ENCODE assay signal across 16 cellular contexts in the genomic region with DNA sequence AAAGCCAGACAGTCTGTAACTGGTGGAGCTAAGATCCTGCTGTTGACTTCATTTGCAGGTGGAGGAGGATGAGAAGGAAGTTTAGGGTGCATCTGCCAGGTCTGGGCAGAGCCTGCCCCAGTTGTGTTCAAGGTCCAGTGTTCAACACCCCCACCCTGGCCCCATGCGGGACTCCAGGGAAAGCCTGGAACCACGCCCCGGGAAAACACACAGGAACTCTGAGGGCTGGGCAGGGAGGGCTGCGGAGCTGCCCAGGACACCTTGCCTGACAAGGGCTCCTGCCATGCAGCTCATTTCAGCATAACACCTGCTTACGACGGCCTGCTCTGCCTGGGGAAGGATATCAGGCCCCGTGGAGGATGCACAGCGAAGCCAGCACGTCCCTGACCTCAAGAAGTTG.
DNase-seq lines count a peak whose midpoint lies in the region; ATAC-seq and TF ChIP-seq lines count a peak whose summit lies in the region.
"Had no signal": no experiment of that assay in that cellular context is flagged by ENCODE, and none has a peak within 500 bp of the region (broad histone marks: within the 10 kb centered on the region; RNA-seq: fewer than 3 reads in every experiment).

No MANE protein-coding gene starts in this region.

- H3K4me1 Mint-ChIP-seq in endodermal cell, result no peaks in the 10 kb centered on the region
- no peaks in the 10 kb centered on the region for H3K4me1 Mint-ChIP-seq in activated T-helper 17 cell treated with anti-CD3 and anti-CD28 coated beads, Interleukin-2, amount 50 U/mL, for 72 hours
- H3K4me1 Mint-ChIP-seq: immature natural killer cell had no signal

- H3K9me1 ChIP-seq in IMR-90 (ENCODE audit: insufficient read depth, low read length), result no peaks in the 10 kb centered on the region

- no peak overlapping the region for H3K9ac ChIP-seq in IMR-90 (ENCODE audit: low read depth, low read length)
- no peak overlapping the region for H3K9ac ChIP-seq in endodermal cell (ENCODE audit: extremely low read depth, low read length, poor library complexity, severe bottlenecking)
- H3K9ac ChIP-seq in muscle layer of colon (ENCODE audit: low read length), result no peak overlapping the region

- H3K14ac ChIP-seq in IMR-90 (replicated peaks; ENCODE audit: low read depth, low read length), result no peak overlapping the region

- ATAC-seq in IMR-90 (ENCODE audit: low read depth) (no peak), GM19397 (IDR thresholded peaks at IDR 0.05; ENCODE audit: unreplicated experiment) (no peak)
- no peak for ATAC-seq in activated T-helper 17 cell treated with anti-CD3 and anti-CD28 coated beads, Interleukin-2, amount 50 U/mL, for 72 hours (replicated peaks)

- no peak overlapping the region for H2AK5ac ChIP-seq in IMR-90 (ENCODE audit: low read depth, low read length)

- dilution Hi-C loops in IMR-90 (cut with HindIII; ENCODE audit: low sequenced_read_pairs, unreplicated experiment), result no loop called here

- intact Hi-C loops in IMR-90 (cut with micrococcal nuclease), result no loop called here

- no peak overlapping the region; a peak in 1 of 4 replicates for H4K8ac ChIP-seq in IMR-90 (ENCODE audit: low read depth in 2 of 2, low read length in 2 of 2)

- H2BK20ac ChIP-seq in IMR-90 (ENCODE audit: low read depth, low read length), result no peak overlapping the region

- no peak overlapping the region; the same call in 1 of the 2 replicates for H4K5ac ChIP-seq in IMR-90 (ENCODE audit: low read depth, low read length)

- peak overlapping the region; percentile 28 for H3K4me3 Mint-ChIP-seq in endodermal cell
- no peak overlapping the region for H3K4me3 Mint-ChIP-seq in activated T-helper 17 cell treated with anti-CD3 and anti-CD28 coated beads, Interleukin-2, amount 50 U/mL, for 72 hours
- H3K4me3 Mint-ChIP-seq: immature natural killer cell; natural killer cell treated with Interleukin-12 subunit alpha and Interleukin-12 subunit beta and Interleukin-15 and Interleukin-18, amount 100 ng/mL, for 72 hours had no signal

- peak overlapping the region; percentile 79 for H2AFZ ChIP-seq in IMR-90 (replicated peaks; ENCODE audit: low read length, poor library complexity)

- H3K4me2 ChIP-seq in IMR-90 (ENCODE audit: low read depth, low read length), result no peak overlapping the region

- DNase-seq in IMR-90 (no peak), endodermal cell (no peak), suprapubic skin (ENCODE audit: low spot score in 2 of 2) (no peak)
- no peak for DNase-seq in activated CD4-positive, alpha-beta T cell treated with anti-CD3 and anti-CD28 coated beads for 1 hour
- DNase-seq: activated CD4-positive, CD25-positive, alpha-beta regulatory T cell treated with anti-CD3 and anti-CD28 coated beads, Interleukin-2, amount 50 U/mL, for 72 hours; erythroblast; immature natural killer cell; KBM-7; stimulated activated CD4-positive, alpha-beta T cell treated with anti-CD3 and anti-CD28 coated beads, Interleukin-1b, Interleukin-23, amount 100 ng/mL, for 48 hours; stimulated activated naive CD4-positive, alpha-beta T cell treated with Interleukin-2 at 50 U/mL for 16 hours had no signal

- CTCF ChIA-PET in IMR-90 (lab: Yijun Ruan, JAX), result interaction anchor here (1.4 kb wide), 1 partner anchor 205 kb away, joined by 4 read pairs; no protein-coding TSS in a partner anchor

- H2BK15ac ChIP-seq in IMR-90 (ENCODE audit: low read depth, low read length), result no peak overlapping the region

- no peak overlapping the region for H3K23ac ChIP-seq in IMR-90 (ENCODE audit: low read depth, low read length)

- no peaks in the 10 kb centered on the region for H3K4me1 ChIP-seq in IMR-90 (ENCODE audit: control insufficient read depth, insufficient read depth, low read length)
- no peaks in the 10 kb centered on the region for H3K4me1 ChIP-seq in endodermal cell (ENCODE audit: control insufficient read depth, insufficient read depth, low read length)
- H3K4me1 ChIP-seq in muscle layer of colon (ENCODE audit: insufficient read depth, low read length), result peaks cover 10% of the 10 kb centered on the region
- H3K4me1 ChIP-seq in suprapubic skin, result peaks cover 24% of the 10 kb centered on the region
- H3K4me1 ChIP-seq: HAP-1 had no signal

- no TSS peak for BruUV-seq in IMR-90 (replicated peaks; lab: Mats Ljungman, UMichigan)

- peaks cover 4% of the 10 kb centered on the region for H3K9me3 Mint-ChIP-seq in endodermal cell
- H3K9me3 Mint-ChIP-seq in activated T-helper 17 cell treated with anti-CD3 and anti-CD28 coated beads, Interleukin-2, amount 50 U/mL, for 72 hours, result peaks cover 3% of the 10 kb centered on the region
- H3K9me3 Mint-ChIP-seq: immature natural killer cell; natural killer cell treated with Interleukin-12 subunit alpha and Interleukin-12 subunit beta and Interleukin-15 and Interleukin-18, amount 100 ng/mL, for 72 hours had no signal

- no peak overlapping the region for H3K56ac ChIP-seq in IMR-90 (ENCODE audit: extremely low read depth, insufficient read depth, low read length)

- H3K27me3 ChIP-seq in IMR-90 (ENCODE audit: control insufficient read depth, insufficient read depth, low read length) (peaks cover 22% of the 10 kb centered on the region), endodermal cell (ENCODE audit: control insufficient read depth, insufficient read depth, low read length, poor library complexity, severe bottlenecking) (no peaks in the 10 kb centered on the region), muscle layer of colon (ENCODE audit: control insufficient read depth in 1 of 2, insufficient read depth in 2 of 2, low read length in 2 of 2) (no peaks in the 10 kb centered on the region), suprapubic skin (no peaks in the 10 kb centered on the region)
- H3K27me3 ChIP-seq: cardiac muscle cell had no signal

- H3K36me3 ChIP-seq in IMR-90 (ENCODE audit: control insufficient read depth, insufficient read depth, low read length) (no peaks in the 10 kb centered on the region), endodermal cell (ENCODE audit: control insufficient read depth, insufficient read depth, low read length) (no peaks in the 10 kb centered on the region), muscle layer of colon (ENCODE audit: insufficient read depth, low read length) (no peaks in the 10 kb centered on the region), suprapubic skin (no peaks in the 10 kb centered on the region)
- H3K36me3 ChIP-seq: cardiac muscle cell, HAP-1 had no signal

- TF ChIP-seq RAD21 in IMR-90 (IDR thresholded peaks at IDR 0.05; ENCODE audit: low read length), result no peak

- POLR2A ChIA-PET in IMR-90 (lab: Charles Lee; ENCODE audit: unreplicated experiment), result no interaction called here

- H3K36me3 Mint-ChIP-seq in endodermal cell (ENCODE audit: low read depth), result no peaks in the 10 kb centered on the region
- H3K36me3 Mint-ChIP-seq in activated T-helper 17 cell treated with anti-CD3 and anti-CD28 coated beads, Interleukin-2, amount 50 U/mL, for 72 hours (ENCODE audit: low read depth), result no peaks in the 10 kb centered on the region
- H3K36me3 Mint-ChIP-seq: immature natural killer cell; natural killer cell treated with Interleukin-12 subunit alpha and Interleukin-12 subunit beta and Interleukin-15 and Interleukin-18, amount 100 ng/mL, for 72 hours had no signal

- H3K18ac ChIP-seq in IMR-90 (ENCODE audit: low read depth, low read length), result no peak overlapping the region

- no peak for TF ChIP-seq POLR2A in IMR-90 (IDR thresholded peaks at IDR 0.05; ENCODE audit: low read depth, low read length)
- no peak for TF ChIP-seq POLR2A in suprapubic skin (IDR thresholded peaks at IDR 0.05)

- no peaks in the 10 kb centered on the region for H3K79me1 ChIP-seq in IMR-90 (ENCODE audit: low read depth in 1 of 2, low read length in 2 of 2)

- H3K9me3 ChIP-seq in IMR-90 (ENCODE audit: control insufficient read depth, insufficient read depth, low read length) (peaks cover 3% of the 10 kb centered on the region; the same call in 1 of the 2 replicates), endodermal cell (ENCODE audit: control insufficient read depth, low read length) (peaks cover 5% of the 10 kb centered on the region), muscle layer of colon (ENCODE audit: low read length) (no peaks in the 10 kb centered on the region), suprapubic skin (no peaks in the 10 kb centered on the region)
- H3K9me3 ChIP-seq: HAP-1 had no signal

- TF ChIP-seq EP300 in suprapubic skin (IDR thresholded peaks at IDR 0.05), result no peak

- H2BK5ac ChIP-seq in IMR-90 (ENCODE audit: low read depth, low read length, poor library complexity, severe bottlenecking), result no peak overlapping the region

- TF ChIP-seq CTCF in IMR-90 (conservative IDR thresholded peaks at IDR 0.05; ENCODE audit: low read depth, low read length) (no peak), endodermal cell (conservative IDR thresholded peaks at IDR 0.05) (no peak), suprapubic skin (IDR thresholded peaks at IDR 0.05) (no peak)

- no peak overlapping the region for H2AK9ac ChIP-seq in IMR-90 (replicated peaks; ENCODE audit: low read depth, low read length, poor library complexity)

- peaks cover 13% of the 10 kb centered on the region for H3K27me3 Mint-ChIP-seq in endodermal cell (ENCODE audit: insufficient read depth)
- peaks cover 22% of the 10 kb centered on the region for H3K27me3 Mint-ChIP-seq in activated T-helper 17 cell treated with anti-CD3 and anti-CD28 coated beads, Interleukin-2, amount 50 U/mL, for 72 hours

- H4K20me1 ChIP-seq in IMR-90 (ENCODE audit: insufficient read depth, low read length), result no peaks in the 10 kb centered on the region

- WGBS in IMR-90 (ENCODE audit: extremely low coverage in 2 of 2, insufficient read length in 1 of 2), 2 experiments, result no CpG with 5 or more reads among the region's 9 CpGs
- 91 to 92% methylated on average over 5 to 9 of the region's 9 CpGs for WGBS in endodermal cell (ENCODE audit: insufficient coverage in 1 of 2, insufficient read length in 1 of 2), 2 experiments
- 57% methylated on average over 7 of the region's 9 CpGs for WGBS in suprapubic skin

- H3K27ac Mint-ChIP-seq in endodermal cell, result no peak overlapping the region
- no peak overlapping the region for H3K27ac Mint-ChIP-seq in activated T-helper 17 cell treated with anti-CD3 and anti-CD28 coated beads, Interleukin-2, amount 50 U/mL, for 72 hours
- H3K27ac Mint-ChIP-seq: immature natural killer cell had no signal

- no peak overlapping the region for H3K27ac ChIP-seq in IMR-90 (ENCODE audit: insufficient read depth, low read length)
- no peak overlapping the region for H3K27ac ChIP-seq in endodermal cell (ENCODE audit: low read depth, low read length)
- H3K27ac ChIP-seq in muscle layer of colon (ENCODE audit: low read depth, low read length), result no peak overlapping the region
- H3K27ac ChIP-seq in suprapubic skin, result no peak overlapping the region
- H3K27ac ChIP-seq: cardiac muscle cell had no signal

- no peak overlapping the region for H3K4me3 ChIP-seq in IMR-90 (ENCODE audit: insufficient read depth, low read depth, low read length)
- no peak overlapping the region for H3K4me3 ChIP-seq in endodermal cell (ENCODE audit: low read length)
- H3K4me3 ChIP-seq in muscle layer of colon (ENCODE audit: low read depth in 1 of 2, low read length in 2 of 2), result peak overlapping the region; percentile 25 to 54
- peak overlapping the region; percentile 37 for H3K4me3 ChIP-seq in suprapubic skin
- H3K4me3 ChIP-seq: cardiac muscle cell, HAP-1 had no signal

- no peak overlapping the region for H4K91ac ChIP-seq in IMR-90 (ENCODE audit: insufficient read depth, low read depth, low read length)

- in situ Hi-C loops in IMR-90 (cut with MboI; ENCODE audit: low sequenced_read_pairs), result no loop called here

- H2BK120ac ChIP-seq in IMR-90 (ENCODE audit: low read depth, low read length), result no peak overlapping the region

- H3K4ac ChIP-seq in IMR-90 (ENCODE audit: low read depth, low read length), result no peak overlapping the region

Comparison
In these comparisons a context has a peak if more than half of its experiments do, and no peak if none do; other contexts are left out.
1. H3K4me3 ChIP-seq: peak in muscle layer of colon (2 of 2) and suprapubic skin (single experiment); none in IMR-90 (single experiment) and endodermal cell (single experiment).